1 cellular context compared by ENCODE assay signal in the genomic region with DNA sequence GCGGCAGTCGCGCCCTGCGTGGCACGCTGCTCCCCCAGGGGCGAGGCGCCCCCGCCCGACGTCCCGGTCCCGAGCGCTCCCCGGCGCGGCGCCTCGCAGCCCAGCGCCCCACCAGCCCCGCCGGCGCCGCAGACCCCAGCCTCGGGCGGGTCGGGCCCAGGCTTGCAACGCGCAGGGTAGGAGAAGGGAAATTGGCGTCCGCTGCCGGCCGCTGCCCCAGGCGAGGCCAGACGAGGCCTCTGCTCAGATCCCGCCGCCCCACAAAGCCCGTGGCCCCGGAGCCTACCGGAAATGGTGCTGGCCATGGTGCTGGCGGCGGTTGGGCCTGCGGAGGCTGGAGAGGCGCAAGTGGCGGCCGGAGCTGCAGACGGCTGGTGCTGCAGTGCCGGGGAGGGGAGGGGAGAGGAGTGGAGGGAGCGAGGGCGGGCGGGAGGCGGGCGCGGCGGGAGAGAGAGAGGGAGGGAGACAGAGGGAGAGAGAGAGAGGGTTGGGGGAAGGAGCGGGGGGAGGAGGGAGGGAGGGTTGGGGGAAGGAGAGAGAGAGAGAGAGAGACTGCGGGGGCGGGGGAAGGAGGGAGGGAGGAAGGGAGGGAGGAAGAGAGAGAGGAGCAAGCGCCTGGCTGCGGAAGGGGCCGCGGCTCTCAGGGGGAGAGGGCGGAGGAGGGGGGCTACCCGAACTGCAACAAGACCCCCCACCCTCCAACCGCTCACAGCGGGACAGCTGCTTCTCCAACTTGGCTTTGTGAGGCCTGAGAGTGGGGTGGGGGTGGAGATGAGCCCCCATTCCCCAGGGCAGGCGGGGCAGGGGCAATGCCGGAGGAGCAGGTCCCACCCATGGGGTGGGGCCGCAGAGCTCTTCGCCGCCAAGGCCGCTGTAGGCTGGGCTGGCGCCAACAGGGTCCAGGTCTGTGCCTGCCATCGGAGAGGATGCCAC.
A peak's percentile ranks its signal among the peaks of the same experiment; 100 is the strongest.
TF ChIP-seq lines count a peak whose summit lies in the region.

A gene (minus strand): TSS at position 384 of the 933 bp plus-strand sequence. CDS start 79 bp downstream, at position 305.

TF ChIP-seq in K562, 482 proteins besides CTCF, POLR2A, EP300 and RAD21 (continued from another document and continues in another):
- TF ChIP-seq ZNF311 (CRISPR knock-in tag; IDR thresholded peaks at IDR 0.05) = no peak
- no peak for TF ChIP-seq ZNF165 (CRISPR knock-in tag; IDR thresholded peaks at IDR 0.05; ENCODE audit: borderline replicate concordance)
- TF ChIP-seq ZNF384 (IDR thresholded peaks at IDR 0.05; ENCODE audit: low read depth, low read length) = no peak
- TF ChIP-seq CREM (IDR thresholded peaks at IDR 0.05; ENCODE audit: low read depth) = peak; percentile 57; the same call in 1 of the 2 replicates
- TF ChIP-seq CBFA2T3 (IDR thresholded peaks at IDR 0.05) = no peak
- TF ChIP-seq, protein P1, sequence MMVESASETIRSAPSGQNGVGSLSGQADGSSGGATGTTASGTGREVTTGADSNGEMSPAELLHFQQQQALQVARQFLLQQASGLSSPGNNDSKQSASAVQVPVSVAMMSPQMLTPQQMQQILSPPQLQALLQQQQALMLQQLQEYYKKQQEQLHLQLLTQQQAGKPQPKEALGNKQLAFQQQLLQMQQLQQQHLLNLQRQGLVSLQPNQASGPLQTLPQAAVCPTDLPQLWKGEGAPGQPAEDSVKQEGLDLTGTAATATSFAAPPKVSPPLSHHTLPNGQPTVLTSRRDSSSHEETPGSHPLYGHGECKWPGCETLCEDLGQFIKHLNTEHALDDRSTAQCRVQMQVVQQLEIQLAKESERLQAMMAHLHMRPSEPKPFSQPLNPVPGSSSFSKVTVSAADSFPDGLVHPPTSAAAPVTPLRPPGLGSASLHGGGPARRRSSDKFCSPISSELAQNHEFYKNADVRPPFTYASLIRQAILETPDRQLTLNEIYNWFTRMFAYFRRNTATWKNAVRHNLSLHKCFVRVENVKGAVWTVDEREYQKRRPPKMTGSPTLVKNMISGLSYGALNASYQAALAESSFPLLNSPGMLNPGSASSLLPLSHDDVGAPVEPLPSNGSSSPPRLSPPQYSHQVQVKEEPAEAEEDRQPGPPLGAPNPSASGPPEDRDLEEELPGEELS (CRISPR knock-in tag; IDR thresholded peaks at IDR 0.05; ENCODE audit: borderline replicate concordance) = peak; percentile 15; the same call in 1 of the 2 replicates
- no peak for TF ChIP-seq GATA2 (CRISPR knock-in tag; IDR thresholded peaks at IDR 0.05)
- TF ChIP-seq, protein P2, sequence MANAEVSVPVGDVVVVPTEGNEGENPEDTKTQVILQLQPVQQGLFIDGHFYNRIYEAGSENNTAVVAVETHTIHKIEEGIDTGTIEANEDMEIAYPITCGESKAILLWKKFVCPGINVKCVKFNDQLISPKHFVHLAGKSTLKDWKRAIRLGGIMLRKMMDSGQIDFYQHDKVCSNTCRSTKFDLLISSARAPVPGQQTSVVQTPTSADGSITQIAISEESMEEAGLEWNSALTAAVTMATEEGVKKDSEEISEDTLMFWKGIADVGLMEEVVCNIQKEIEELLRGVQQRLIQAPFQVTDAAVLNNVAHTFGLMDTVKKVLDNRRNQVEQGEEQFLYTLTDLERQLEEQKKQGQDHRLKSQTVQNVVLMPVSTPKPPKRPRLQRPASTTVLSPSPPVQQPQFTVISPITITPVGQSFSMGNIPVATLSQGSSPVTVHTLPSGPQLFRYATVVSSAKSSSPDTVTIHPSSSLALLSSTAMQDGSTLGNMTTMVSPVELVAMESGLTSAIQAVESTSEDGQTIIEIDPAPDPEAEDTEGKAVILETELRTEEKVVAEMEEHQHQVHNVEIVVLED (CRISPR knock-in tag; IDR thresholded peaks at IDR 0.05) = no peak
- TF ChIP-seq, protein P3, sequence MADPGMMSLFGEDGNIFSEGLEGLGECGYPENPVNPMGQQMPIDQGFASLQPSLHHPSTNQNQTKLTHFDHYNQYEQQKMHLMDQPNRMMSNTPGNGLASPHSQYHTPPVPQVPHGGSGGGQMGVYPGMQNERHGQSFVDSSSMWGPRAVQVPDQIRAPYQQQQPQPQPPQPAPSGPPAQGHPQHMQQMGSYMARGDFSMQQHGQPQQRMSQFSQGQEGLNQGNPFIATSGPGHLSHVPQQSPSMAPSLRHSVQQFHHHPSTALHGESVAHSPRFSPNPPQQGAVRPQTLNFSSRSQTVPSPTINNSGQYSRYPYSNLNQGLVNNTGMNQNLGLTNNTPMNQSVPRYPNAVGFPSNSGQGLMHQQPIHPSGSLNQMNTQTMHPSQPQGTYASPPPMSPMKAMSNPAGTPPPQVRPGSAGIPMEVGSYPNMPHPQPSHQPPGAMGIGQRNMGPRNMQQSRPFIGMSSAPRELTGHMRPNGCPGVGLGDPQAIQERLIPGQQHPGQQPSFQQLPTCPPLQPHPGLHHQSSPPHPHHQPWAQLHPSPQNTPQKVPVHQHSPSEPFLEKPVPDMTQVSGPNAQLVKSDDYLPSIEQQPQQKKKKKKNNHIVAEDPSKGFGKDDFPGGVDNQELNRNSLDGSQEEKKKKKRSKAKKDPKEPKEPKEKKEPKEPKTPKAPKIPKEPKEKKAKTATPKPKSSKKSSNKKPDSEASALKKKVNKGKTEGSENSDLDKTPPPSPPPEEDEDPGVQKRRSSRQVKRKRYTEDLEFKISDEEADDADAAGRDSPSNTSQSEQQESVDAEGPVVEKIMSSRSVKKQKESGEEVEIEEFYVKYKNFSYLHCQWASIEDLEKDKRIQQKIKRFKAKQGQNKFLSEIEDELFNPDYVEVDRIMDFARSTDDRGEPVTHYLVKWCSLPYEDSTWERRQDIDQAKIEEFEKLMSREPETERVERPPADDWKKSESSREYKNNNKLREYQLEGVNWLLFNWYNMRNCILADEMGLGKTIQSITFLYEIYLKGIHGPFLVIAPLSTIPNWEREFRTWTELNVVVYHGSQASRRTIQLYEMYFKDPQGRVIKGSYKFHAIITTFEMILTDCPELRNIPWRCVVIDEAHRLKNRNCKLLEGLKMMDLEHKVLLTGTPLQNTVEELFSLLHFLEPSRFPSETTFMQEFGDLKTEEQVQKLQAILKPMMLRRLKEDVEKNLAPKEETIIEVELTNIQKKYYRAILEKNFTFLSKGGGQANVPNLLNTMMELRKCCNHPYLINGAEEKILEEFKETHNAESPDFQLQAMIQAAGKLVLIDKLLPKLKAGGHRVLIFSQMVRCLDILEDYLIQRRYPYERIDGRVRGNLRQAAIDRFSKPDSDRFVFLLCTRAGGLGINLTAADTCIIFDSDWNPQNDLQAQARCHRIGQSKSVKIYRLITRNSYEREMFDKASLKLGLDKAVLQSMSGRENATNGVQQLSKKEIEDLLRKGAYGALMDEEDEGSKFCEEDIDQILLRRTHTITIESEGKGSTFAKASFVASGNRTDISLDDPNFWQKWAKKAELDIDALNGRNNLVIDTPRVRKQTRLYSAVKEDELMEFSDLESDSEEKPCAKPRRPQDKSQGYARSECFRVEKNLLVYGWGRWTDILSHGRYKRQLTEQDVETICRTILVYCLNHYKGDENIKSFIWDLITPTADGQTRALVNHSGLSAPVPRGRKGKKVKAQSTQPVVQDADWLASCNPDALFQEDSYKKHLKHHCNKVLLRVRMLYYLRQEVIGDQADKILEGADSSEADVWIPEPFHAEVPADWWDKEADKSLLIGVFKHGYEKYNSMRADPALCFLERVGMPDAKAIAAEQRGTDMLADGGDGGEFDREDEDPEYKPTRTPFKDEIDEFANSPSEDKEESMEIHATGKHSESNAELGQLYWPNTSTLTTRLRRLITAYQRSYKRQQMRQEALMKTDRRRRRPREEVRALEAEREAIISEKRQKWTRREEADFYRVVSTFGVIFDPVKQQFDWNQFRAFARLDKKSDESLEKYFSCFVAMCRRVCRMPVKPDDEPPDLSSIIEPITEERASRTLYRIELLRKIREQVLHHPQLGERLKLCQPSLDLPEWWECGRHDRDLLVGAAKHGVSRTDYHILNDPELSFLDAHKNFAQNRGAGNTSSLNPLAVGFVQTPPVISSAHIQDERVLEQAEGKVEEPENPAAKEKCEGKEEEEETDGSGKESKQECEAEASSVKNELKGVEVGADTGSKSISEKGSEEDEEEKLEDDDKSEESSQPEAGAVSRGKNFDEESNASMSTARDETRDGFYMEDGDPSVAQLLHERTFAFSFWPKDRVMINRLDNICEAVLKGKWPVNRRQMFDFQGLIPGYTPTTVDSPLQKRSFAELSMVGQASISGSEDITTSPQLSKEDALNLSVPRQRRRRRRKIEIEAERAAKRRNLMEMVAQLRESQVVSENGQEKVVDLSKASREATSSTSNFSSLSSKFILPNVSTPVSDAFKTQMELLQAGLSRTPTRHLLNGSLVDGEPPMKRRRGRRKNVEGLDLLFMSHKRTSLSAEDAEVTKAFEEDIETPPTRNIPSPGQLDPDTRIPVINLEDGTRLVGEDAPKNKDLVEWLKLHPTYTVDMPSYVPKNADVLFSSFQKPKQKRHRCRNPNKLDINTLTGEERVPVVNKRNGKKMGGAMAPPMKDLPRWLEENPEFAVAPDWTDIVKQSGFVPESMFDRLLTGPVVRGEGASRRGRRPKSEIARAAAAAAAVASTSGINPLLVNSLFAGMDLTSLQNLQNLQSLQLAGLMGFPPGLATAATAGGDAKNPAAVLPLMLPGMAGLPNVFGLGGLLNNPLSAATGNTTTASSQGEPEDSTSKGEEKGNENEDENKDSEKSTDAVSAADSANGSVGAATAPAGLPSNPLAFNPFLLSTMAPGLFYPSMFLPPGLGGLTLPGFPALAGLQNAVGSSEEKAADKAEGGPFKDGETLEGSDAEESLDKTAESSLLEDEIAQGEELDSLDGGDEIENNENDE (IDR thresholded peaks at IDR 0.05; ENCODE audit: low read depth, low read length) = no peak
- TF ChIP-seq NCOA6 (IDR thresholded peaks at IDR 0.05) = no peak; the same call in 1 of the 2 replicates
- TF ChIP-seq ZNF282 (CRISPR knock-in tag; IDR thresholded peaks at IDR 0.05) = no peak
- TF ChIP-seq ETV5 (CRISPR knock-in tag; IDR thresholded peaks at IDR 0.05; ENCODE audit: low read depth) = peak; percentile 96
- TF ChIP-seq TAF7 (tag; IDR thresholded peaks at IDR 0.05) = no peak
- TF ChIP-seq L3MBTL2 (IDR thresholded peaks at IDR 0.05) = peak; percentile 55
- TF ChIP-seq HDGF (IDR thresholded peaks at IDR 0.05) = no peak
- no peak for TF ChIP-seq NFATC3 (IDR thresholded peaks at IDR 0.05)
- no peak; the same call in 1 of the 2 replicates for TF ChIP-seq HNRNPL (IDR thresholded peaks at IDR 0.05; ENCODE audit: low read depth, low read length)
- TF ChIP-seq, protein P4, sequence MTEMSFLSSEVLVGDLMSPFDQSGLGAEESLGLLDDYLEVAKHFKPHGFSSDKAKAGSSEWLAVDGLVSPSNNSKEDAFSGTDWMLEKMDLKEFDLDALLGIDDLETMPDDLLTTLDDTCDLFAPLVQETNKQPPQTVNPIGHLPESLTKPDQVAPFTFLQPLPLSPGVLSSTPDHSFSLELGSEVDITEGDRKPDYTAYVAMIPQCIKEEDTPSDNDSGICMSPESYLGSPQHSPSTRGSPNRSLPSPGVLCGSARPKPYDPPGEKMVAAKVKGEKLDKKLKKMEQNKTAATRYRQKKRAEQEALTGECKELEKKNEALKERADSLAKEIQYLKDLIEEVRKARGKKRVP (CRISPR knock-in tag; IDR thresholded peaks at IDR 0.05) = no peak
- TF ChIP-seq, protein P5, sequence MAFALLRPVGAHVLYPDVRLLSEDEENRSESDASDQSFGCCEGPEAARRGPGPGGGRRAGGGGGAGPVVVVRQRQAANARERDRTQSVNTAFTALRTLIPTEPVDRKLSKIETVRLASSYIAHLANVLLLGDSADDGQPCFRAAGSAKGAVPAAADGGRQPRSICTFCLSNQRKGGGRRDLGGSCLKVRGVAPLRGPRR (CRISPR knock-in tag; IDR thresholded peaks at IDR 0.05) = no peak
- peak; percentile 40; the same call in 1 of the 2 replicates for TF ChIP-seq ZNF175 (CRISPR knock-in tag; IDR thresholded peaks at IDR 0.05; ENCODE audit: low read depth)
- peak; percentile 81 for TF ChIP-seq CTBP1 (IDR thresholded peaks at IDR 0.05; ENCODE audit: borderline replicate concordance)
- TF ChIP-seq, protein P6, sequence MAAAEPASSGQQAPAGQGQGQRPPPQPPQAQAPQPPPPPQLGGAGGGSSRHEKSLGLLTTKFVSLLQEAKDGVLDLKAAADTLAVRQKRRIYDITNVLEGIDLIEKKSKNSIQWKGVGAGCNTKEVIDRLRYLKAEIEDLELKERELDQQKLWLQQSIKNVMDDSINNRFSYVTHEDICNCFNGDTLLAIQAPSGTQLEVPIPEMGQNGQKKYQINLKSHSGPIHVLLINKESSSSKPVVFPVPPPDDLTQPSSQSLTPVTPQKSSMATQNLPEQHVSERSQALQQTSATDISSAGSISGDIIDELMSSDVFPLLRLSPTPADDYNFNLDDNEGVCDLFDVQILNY (CRISPR knock-in tag; IDR thresholded peaks at IDR 0.05) = no peak
- no peak for TF ChIP-seq ZNF134 (CRISPR knock-in tag; conservative IDR thresholded peaks at IDR 0.05)
- no peak for TF ChIP-seq TAL1 (IDR thresholded peaks at IDR 0.05)
- TF ChIP-seq, protein P7, sequence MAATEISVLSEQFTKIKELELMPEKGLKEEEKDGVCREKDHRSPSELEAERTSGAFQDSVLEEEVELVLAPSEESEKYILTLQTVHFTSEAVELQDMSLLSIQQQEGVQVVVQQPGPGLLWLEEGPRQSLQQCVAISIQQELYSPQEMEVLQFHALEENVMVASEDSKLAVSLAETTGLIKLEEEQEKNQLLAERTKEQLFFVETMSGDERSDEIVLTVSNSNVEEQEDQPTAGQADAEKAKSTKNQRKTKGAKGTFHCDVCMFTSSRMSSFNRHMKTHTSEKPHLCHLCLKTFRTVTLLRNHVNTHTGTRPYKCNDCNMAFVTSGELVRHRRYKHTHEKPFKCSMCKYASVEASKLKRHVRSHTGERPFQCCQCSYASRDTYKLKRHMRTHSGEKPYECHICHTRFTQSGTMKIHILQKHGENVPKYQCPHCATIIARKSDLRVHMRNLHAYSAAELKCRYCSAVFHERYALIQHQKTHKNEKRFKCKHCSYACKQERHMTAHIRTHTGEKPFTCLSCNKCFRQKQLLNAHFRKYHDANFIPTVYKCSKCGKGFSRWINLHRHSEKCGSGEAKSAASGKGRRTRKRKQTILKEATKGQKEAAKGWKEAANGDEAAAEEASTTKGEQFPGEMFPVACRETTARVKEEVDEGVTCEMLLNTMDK (IDR thresholded peaks at IDR 0.05; ENCODE audit: borderline replicate concordance, insufficient read depth, low read depth, low read length, poor library complexity, severe bottlenecking) = no peak
- no peak for TF ChIP-seq POLR3G (IDR thresholded peaks at IDR 0.05; ENCODE audit: extremely low read depth, insufficient read length, insufficient replicate concordance)
- TF ChIP-seq, protein P8, sequence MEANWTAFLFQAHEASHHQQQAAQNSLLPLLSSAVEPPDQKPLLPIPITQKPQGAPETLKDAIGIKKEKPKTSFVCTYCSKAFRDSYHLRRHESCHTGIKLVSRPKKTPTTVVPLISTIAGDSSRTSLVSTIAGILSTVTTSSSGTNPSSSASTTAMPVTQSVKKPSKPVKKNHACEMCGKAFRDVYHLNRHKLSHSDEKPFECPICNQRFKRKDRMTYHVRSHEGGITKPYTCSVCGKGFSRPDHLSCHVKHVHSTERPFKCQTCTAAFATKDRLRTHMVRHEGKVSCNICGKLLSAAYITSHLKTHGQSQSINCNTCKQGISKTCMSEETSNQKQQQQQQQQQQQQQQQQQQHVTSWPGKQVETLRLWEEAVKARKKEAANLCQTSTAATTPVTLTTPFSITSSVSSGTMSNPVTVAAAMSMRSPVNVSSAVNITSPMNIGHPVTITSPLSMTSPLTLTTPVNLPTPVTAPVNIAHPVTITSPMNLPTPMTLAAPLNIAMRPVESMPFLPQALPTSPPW (CRISPR knock-in tag; IDR thresholded peaks at IDR 0.05) = peak; percentile 99
- no peak for TF ChIP-seq GABPB2 (CRISPR knock-in tag; conservative IDR thresholded peaks at IDR 0.05)
- no peak for TF ChIP-seq ARID1B (IDR thresholded peaks at IDR 0.05)
- peak; percentile 16 for TF ChIP-seq NEUROD1 (IDR thresholded peaks at IDR 0.05; ENCODE audit: borderline replicate concordance, low read depth, low read length, partially characterized antibody)
- TF ChIP-seq CEBPG (CRISPR knock-in tag; IDR thresholded peaks at IDR 0.05) = no peak
- no peak for TF ChIP-seq CEBPG (tag; conservative IDR thresholded peaks at IDR 0.05 in 1 of 2, IDR thresholded peaks at IDR 0.05 in 1 of 2)
- TF ChIP-seq DMBX1 (CRISPR knock-in tag; IDR thresholded peaks at IDR 0.05; ENCODE audit: borderline replicate concordance) = peak; percentile 56; the same call in 1 of the 2 replicates
